Comparison of ENCODE assay signal across 23 cellular contexts in genomic region chr12:82361461-82361915, GRCh38.
"Had no signal": no experiment of that assay in that cellular context is flagged by ENCODE, and none has a peak within 500 bp of the region (broad histone marks: within the 10 kb centered on the region; RNA-seq: fewer than 3 reads in every experiment).

No MANE protein-coding gene starts in this region.

- H3K27me3 ChIP-seq: esophagus muscularis mucosa, gastrocnemius medialis, pancreas, stomach, transverse colon had no signal

- H3K9me3 Mint-ChIP-seq: central memory CD8-positive, alpha-beta T cell; effector memory CD8-positive, alpha-beta T cell; memory B cell; natural killer cell; stimulated activated naive B cell treated with anti-CD40 and anti-IgM and Interleukin-4, amounts not matched to agents 10 μg/mL and 1 μg/mL and 100 μg/mL, for 72 hours had no signal

- H3K4me3 ChIP-seq: esophagus muscularis mucosa, gastrocnemius medialis, lower lobe of right lung, pancreas, prostate gland, stomach, thoracic aorta, transverse colon had no signal

- H3K4me3 Mint-ChIP-seq: central memory CD8-positive, alpha-beta T cell; effector memory CD8-positive, alpha-beta T cell; memory B cell; mesothelial cell of epicardium; natural killer cell; stimulated activated naive B cell treated with anti-CD40 and anti-IgM and Interleukin-4, amounts not matched to agents 10 μg/mL and 1 μg/mL and 100 μg/mL, for 72 hours had no signal

- H3K27ac ChIP-seq: epithelial cell of prostate, esophagus muscularis mucosa, gastrocnemius medialis, lower lobe of right lung, pancreas, prostate gland, stomach, thoracic aorta, transverse colon had no signal

- H3K9me3 ChIP-seq: esophagus muscularis mucosa, gastrocnemius medialis, lower lobe of right lung, pancreas, prostate gland, stomach, thoracic aorta, transverse colon had no signal

- H3K27ac Mint-ChIP-seq: effector memory CD8-positive, alpha-beta T cell; memory B cell; mesothelial cell of epicardium; natural killer cell; stimulated activated naive B cell treated with anti-CD40 and anti-IgM and Interleukin-4, amounts not matched to agents 10 μg/mL and 1 μg/mL and 100 μg/mL, for 72 hours had no signal

- H3K36me3 ChIP-seq: pancreas, prostate gland, thoracic aorta, transverse colon had no signal

- ATAC-seq: effector memory CD8-positive, alpha-beta T cell; gastrocnemius medialis; left lobe of liver; lower lobe of right lung; natural killer cell; pancreas; sciatic nerve; stimulated activated naive B cell treated with anti-CD40 and anti-IgM and Interleukin-4, amounts not matched to agents 10 μg/mL and 1 μg/mL and 100 μg/mL, for 72 hours had no signal

- DNase-seq: effector memory CD8-positive, alpha-beta T cell; gastrocnemius medialis; glutamatergic neuron; kidney glomerular epithelial cell; lower lobe of right lung; natural killer cell; nucleus accumbens; stimulated activated CD4-positive, alpha-beta T cell treated with anti-CD3 and anti-CD28 coated beads, Interleukin-2, amount 100 ng/mL, for 24 hours; stimulated activated CD4-positive, alpha-beta T cell treated with anti-CD3 and anti-CD28 coated beads, Interleukin-4, amount 100 ng/mL, for 4 hours; stimulated activated naive B cell treated with anti-CD40 and anti-IgM and Interleukin-4, amounts not matched to agents 10 μg/mL and 1 μg/mL and 100 μg/mL, for 72 hours; stomach; substantia nigra; transverse colon had no signal

- H3K4me1 ChIP-seq: prostate gland had no signal

- H3K27me3 Mint-ChIP-seq: central memory CD8-positive, alpha-beta T cell; effector memory CD8-positive, alpha-beta T cell; memory B cell; stimulated activated naive B cell treated with anti-CD40 and anti-IgM and Interleukin-4, amounts not matched to agents 10 μg/mL and 1 μg/mL and 100 μg/mL, for 72 hours had no signal
